Comparison of ENCODE assay signal across 25 cellular contexts in genomic region chr2:211829725-211830124, GRCh38.
"Had no signal": no experiment of that assay in that cellular context is flagged by ENCODE, and none has a peak within 500 bp of the region (broad histone marks: within the 10 kb centered on the region; RNA-seq: fewer than 3 reads in every experiment).

No MANE protein-coding gene starts in this region.

- ATAC-seq: effector memory CD8-positive, alpha-beta T cell; esophagus mucosa; foreskin keratinocyte; gastrocnemius medialis; gastroesophageal sphincter; heart left ventricle; heart right ventricle had no signal

- H3K9me3 ChIP-seq: colonic mucosa, esophagus muscularis mucosa, esophagus squamous epithelium, gastrocnemius medialis, gastroesophageal sphincter, heart left ventricle, heart right ventricle had no signal

- H3K27ac ChIP-seq: colonic mucosa, coronary artery, dorsolateral prefrontal cortex, epithelial cell of prostate, esophagus muscularis mucosa, esophagus squamous epithelium, foreskin keratinocyte, gastrocnemius medialis, gastroesophageal sphincter, heart left ventricle, heart right ventricle had no signal

- H3K4me3 ChIP-seq: colonic mucosa, coronary artery, dorsolateral prefrontal cortex, esophagus muscularis mucosa, esophagus squamous epithelium, gastrocnemius medialis, gastroesophageal sphincter, heart left ventricle, heart right ventricle had no signal

- H3K36me3 ChIP-seq: colonic mucosa, esophagus muscularis mucosa, esophagus squamous epithelium, gastrocnemius medialis, gastroesophageal sphincter, heart left ventricle, heart right ventricle had no signal

- H3K4me1 ChIP-seq: colonic mucosa, esophagus muscularis mucosa, esophagus squamous epithelium, foreskin keratinocyte, gastrocnemius medialis, gastroesophageal sphincter, heart left ventricle, heart right ventricle had no signal

- H3K27me3 ChIP-seq: colonic mucosa, dorsolateral prefrontal cortex, esophagus muscularis mucosa, esophagus squamous epithelium, foreskin keratinocyte, gastrocnemius medialis, gastroesophageal sphincter, heart left ventricle, heart right ventricle had no signal

- FAIRE-seq: endothelial cell of umbilical vein had no signal

- DNase-seq: colonic mucosa; cortex of kidney; dermis blood vessel endothelial cell; dorsolateral prefrontal cortex; effector CD4-positive, alpha-beta T cell; effector CD8-positive, alpha-beta T cell; effector memory CD4-positive, alpha-beta T cell; effector memory CD8-positive, alpha-beta T cell; endodermal cell; erythroblast; esophagus squamous epithelium; foreskin fibroblast; foreskin keratinocyte; foreskin melanocyte; gastrocnemius medialis; glutamatergic neuron; head of caudate nucleus; heart left ventricle; heart right ventricle had no signal
